In genomic region chr6:39411001-39411400, GRCh38 we compare ENCODE assay signal across 24 cellular contexts.
"Had no signal": no experiment of that assay in that cellular context is flagged by ENCODE, and none has a peak within 500 bp of the region (broad histone marks: within the 10 kb centered on the region; RNA-seq: fewer than 3 reads in every experiment).

No MANE protein-coding gene starts in this region.

- H3K27me3 ChIP-seq: brain microvascular endothelial cell, cardiac muscle cell had no signal

- H3K27ac ChIP-seq: brain microvascular endothelial cell, cardiac muscle cell had no signal

- H3K27ac Mint-ChIP-seq: activated CD4-positive, alpha-beta T cell treated with anti-CD3 and anti-CD28 coated beads, Interleukin-2, amount 10 ng/mL, durations not matched to agents 24 days and 14 days; activated CD8-positive, alpha-beta memory T cell treated with anti-CD3 and anti-CD28 coated beads, Interleukin-2, amount 10 ng/mL, durations not matched to agents 7 days and 5 days; activated naive CD4-positive, alpha-beta T cell treated with anti-CD3 and anti-CD28 coated beads, Interleukin-2, amount 50 U/mL, for 24 hours; activated naive CD8-positive, alpha-beta T cell treated with anti-CD3 and anti-CD28 coated beads, Interleukin-2, amount 50 U/mL, for 24 hours; activated T-cell treated with anti-CD3 and anti-CD28 coated beads, Interleukin-2, amount 50 U/mL, for 24 hours; activated T-helper 1 cell treated with anti-CD3 and anti-CD28 coated beads, Interleukin-12 subunit alpha, Interleukin-12 subunit beta, Interleukin-2, Interleukin-4 antibody, amounts not matched to agents 30 ng/mL and 10 ng/mL and 1 ng/mL, durations not matched to agents 14 hours and 24 hours and 36 hours; T-helper 1 cell treated with Interleukin-12 subunit alpha and Interleukin-12 subunit beta and Interleukin-4 antibody, amounts not matched to agents 30 μg/mL and 1 μg/mL, for 36 hours; WTC11 had no signal

- H3K4me3 ChIP-seq: cardiac muscle cell had no signal

- H3K36me3 Mint-ChIP-seq: activated CD8-positive, alpha-beta memory T cell treated with anti-CD3 and anti-CD28 coated beads, Interleukin-2, amount 10 ng/mL, durations not matched to agents 7 days and 5 days; activated naive CD4-positive, alpha-beta T cell treated with anti-CD3 and anti-CD28 coated beads, Interleukin-2, amount 50 U/mL, for 24 hours; WTC11 had no signal

- H3K4me1 Mint-ChIP-seq: activated naive CD4-positive, alpha-beta T cell treated with anti-CD3 and anti-CD28 coated beads, Interleukin-2, amount 50 U/mL, for 24 hours; activated naive CD8-positive, alpha-beta T cell treated with anti-CD3 and anti-CD28 coated beads, Interleukin-2, amount 50 U/mL, for 24 hours had no signal

- ATAC-seq: activated CD8-positive, alpha-beta memory T cell treated with anti-CD3 and anti-CD28 coated beads, Interleukin-2, amount 10 ng/mL, durations not matched to agents 7 days and 5 days; activated naive CD8-positive, alpha-beta T cell treated with anti-CD3 and anti-CD28 coated beads, Interleukin-2, amount 50 U/mL, for 24 hours; WTC11 had no signal

- DNase-seq: activated CD4-positive, alpha-beta T cell treated with anti-CD3 and anti-CD28 coated beads, Interleukin-2, amount 10 ng/mL, durations not matched to agents 24 days and 14 days; activated CD4-positive, alpha-beta T cell treated with anti-CD3 and anti-CD28 coated beads, Interleukin-2, amount 50 U/mL, for 48 hours; activated CD4-positive, CD25-positive, alpha-beta regulatory T cell treated with anti-CD3 and anti-CD28 coated beads, Interleukin-2, amount 50 U/mL, for 72 hours; activated CD8-positive, alpha-beta memory T cell treated with anti-CD3 and anti-CD28 coated beads, Interleukin-2, amount 10 ng/mL, durations not matched to agents 7 days and 5 days; activated effector memory CD4-positive, alpha-beta T cell treated with Interleukin-2 at 50 U/mL for 16 hours; activated naive CD4-positive, alpha-beta T cell; activated naive CD8-positive, alpha-beta T cell treated with anti-CD3 and anti-CD28 coated beads, Interleukin-2, amount 50 U/mL, for 24 hours; activated T-cell treated with anti-CD3 and anti-CD28 coated beads, Interleukin-2, amount 50 U/mL, for 24 hours; cerebellar nuclear complex; KG1; NCI-H1105; NCI-H1436; NCI-H187; NCI-H2081; NCI-H446; NCI-H524; SHP77; T-helper 9 cell had no signal

- H3K36me3 ChIP-seq: brain microvascular endothelial cell, cardiac muscle cell had no signal

- H3K9me3 Mint-ChIP-seq: activated CD4-positive, alpha-beta T cell treated with anti-CD3 and anti-CD28 coated beads, Interleukin-2, amount 10 ng/mL, durations not matched to agents 24 days and 14 days; activated naive CD4-positive, alpha-beta T cell treated with anti-CD3 and anti-CD28 coated beads, Interleukin-2, amount 50 U/mL, for 24 hours; activated naive CD8-positive, alpha-beta T cell treated with anti-CD3 and anti-CD28 coated beads, Interleukin-2, amount 50 U/mL, for 24 hours; activated T-cell treated with anti-CD3 and anti-CD28 coated beads, Interleukin-2, amount 50 U/mL, for 24 hours; activated T-helper 1 cell treated with anti-CD3 and anti-CD28 coated beads, Interleukin-12 subunit alpha, Interleukin-12 subunit beta, Interleukin-2, Interleukin-4 antibody, amounts not matched to agents 30 ng/mL and 10 ng/mL and 1 ng/mL, durations not matched to agents 14 hours and 24 hours and 36 hours; T-helper 1 cell treated with Interleukin-12 subunit alpha and Interleukin-12 subunit beta and Interleukin-4 antibody, amounts not matched to agents 30 μg/mL and 1 μg/mL, for 36 hours; WTC11 had no signal

- H3K4me3 Mint-ChIP-seq: activated CD4-positive, alpha-beta T cell treated with anti-CD3 and anti-CD28 coated beads, Interleukin-2, amount 10 ng/mL, durations not matched to agents 24 days and 14 days; activated CD8-positive, alpha-beta memory T cell treated with anti-CD3 and anti-CD28 coated beads, Interleukin-2, amount 10 ng/mL, durations not matched to agents 7 days and 5 days; activated naive CD4-positive, alpha-beta T cell treated with anti-CD3 and anti-CD28 coated beads, Interleukin-2, amount 50 U/mL, for 24 hours; activated naive CD8-positive, alpha-beta T cell treated with anti-CD3 and anti-CD28 coated beads, Interleukin-2, amount 50 U/mL, for 24 hours; activated T-cell treated with anti-CD3 and anti-CD28 coated beads, Interleukin-2, amount 50 U/mL, for 24 hours; activated T-helper 1 cell treated with anti-CD3 and anti-CD28 coated beads, Interleukin-12 subunit alpha, Interleukin-12 subunit beta, Interleukin-2, Interleukin-4 antibody, amounts not matched to agents 30 ng/mL and 10 ng/mL and 1 ng/mL, durations not matched to agents 14 hours and 24 hours and 36 hours; T-helper 1 cell treated with Interleukin-12 subunit alpha and Interleukin-12 subunit beta and Interleukin-4 antibody, amounts not matched to agents 30 μg/mL and 1 μg/mL, for 36 hours; WTC11 had no signal
